ENCODE assay signal across 1 cellular context in genomic region chr2:26757873-26758789, GRCh38.
A peak's percentile ranks its signal among the peaks of the same experiment; 100 is the strongest.
TF ChIP-seq lines count a peak whose summit lies in the region.

No MANE protein-coding gene starts in this region.

TF ChIP-seq in HepG2, 621 proteins besides CTCF, POLR2A, EP300 and RAD21 (continued from another document and continues in another):
- TF ChIP-seq, protein P1, sequence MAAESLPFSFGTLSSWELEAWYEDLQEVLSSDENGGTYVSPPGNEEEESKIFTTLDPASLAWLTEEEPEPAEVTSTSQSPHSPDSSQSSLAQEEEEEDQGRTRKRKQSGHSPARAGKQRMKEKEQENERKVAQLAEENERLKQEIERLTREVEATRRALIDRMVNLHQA (CRISPR knock-in tag; IDR thresholded peaks at IDR 0.05) = no peak
- TF ChIP-seq E2F2 (CRISPR knock-in tag; IDR thresholded peaks at IDR 0.05; ENCODE audit: borderline replicate concordance) (no peak), ATAD3A (CRISPR knock-in tag; IDR thresholded peaks at IDR 0.05) (no peak), LCORL (IDR thresholded peaks at IDR 0.05) (peak; percentile 82), LCORL (CRISPR knock-in tag; IDR thresholded peaks at IDR 0.05) (peak; percentile 80), WIZ (CRISPR knock-in tag; IDR thresholded peaks at IDR 0.05) (no peak), MYNN (CRISPR knock-in tag; IDR thresholded peaks at IDR 0.05; ENCODE audit: low read depth) (no peak), ZNF260 (CRISPR knock-in tag; IDR thresholded peaks at IDR 0.05; ENCODE audit: borderline replicate concordance, low read depth) (no peak), FOXP1 (IDR thresholded peaks at IDR 0.05) (no peak), FOXP1 (CRISPR knock-in tag; IDR thresholded peaks at IDR 0.05) (peak; percentile 65), ATF7-NPFF (CRISPR knock-in tag; IDR thresholded peaks at IDR 0.05; ENCODE audit: low read depth) (no peak), ZBTB40 (IDR thresholded peaks at IDR 0.05) (no peak), ZBTB40 (CRISPR knock-in tag; IDR thresholded peaks at IDR 0.05) (no peak), ZNF670 (CRISPR knock-in tag; IDR thresholded peaks at IDR 0.05; ENCODE audit: borderline replicate concordance) (0 out of 2 replicates have a peak, but pooled peaks have one; percentile 28), ZNF607 (CRISPR knock-in tag; IDR thresholded peaks at IDR 0.05; ENCODE audit: borderline replicate concordance) (no peak), PRMT3 (CRISPR knock-in tag; IDR thresholded peaks at IDR 0.05; ENCODE audit: borderline replicate concordance, low read depth) (no peak), SUZ12 (IDR thresholded peaks at IDR 0.05; ENCODE audit: low read depth, low read length) (no peak), NFIB (CRISPR knock-in tag; IDR thresholded peaks at IDR 0.05; ENCODE audit: borderline replicate concordance) (no peak), ZNF232 (CRISPR knock-in tag; IDR thresholded peaks at IDR 0.05; ENCODE audit: borderline replicate concordance) (no peak), POGK (CRISPR knock-in tag; conservative IDR thresholded peaks at IDR 0.05) (no peak), NCOR1 (IDR thresholded peaks at IDR 0.05; ENCODE audit: borderline replicate concordance, low read length) (peak; percentile 61; the same call in 1 of the 2 replicates), ELK4 (CRISPR knock-in tag; IDR thresholded peaks at IDR 0.05; ENCODE audit: borderline replicate concordance) (no peak), JARID2 (CRISPR knock-in tag; IDR thresholded peaks at IDR 0.05; ENCODE audit: insufficient replicate concordance) (no peak), ZNF768 (CRISPR knock-in tag; IDR thresholded peaks at IDR 0.05) (no peak), GZF1 (CRISPR knock-in tag; IDR thresholded peaks at IDR 0.05) (no peak), AKNA (CRISPR knock-in tag; IDR thresholded peaks at IDR 0.05; ENCODE audit: borderline replicate concordance) (no peak), ZFAT (CRISPR knock-in tag; conservative IDR thresholded peaks at IDR 0.05) (no peak), ZFP91 (CRISPR knock-in tag; IDR thresholded peaks at IDR 0.05; ENCODE audit: borderline replicate concordance) (no peak; the same call in 1 of the 2 replicates)
- TF ChIP-seq, protein P2, sequence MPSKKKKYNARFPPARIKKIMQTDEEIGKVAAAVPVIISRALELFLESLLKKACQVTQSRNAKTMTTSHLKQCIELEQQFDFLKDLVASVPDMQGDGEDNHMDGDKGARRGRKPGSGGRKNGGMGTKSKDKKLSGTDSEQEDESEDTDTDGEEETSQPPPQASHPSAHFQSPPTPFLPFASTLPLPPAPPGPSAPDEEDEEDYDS (CRISPR knock-in tag; IDR thresholded peaks at IDR 0.05) = peak; percentile 31; the same call in 1 of the 2 replicates
- TF ChIP-seq, protein P3, sequence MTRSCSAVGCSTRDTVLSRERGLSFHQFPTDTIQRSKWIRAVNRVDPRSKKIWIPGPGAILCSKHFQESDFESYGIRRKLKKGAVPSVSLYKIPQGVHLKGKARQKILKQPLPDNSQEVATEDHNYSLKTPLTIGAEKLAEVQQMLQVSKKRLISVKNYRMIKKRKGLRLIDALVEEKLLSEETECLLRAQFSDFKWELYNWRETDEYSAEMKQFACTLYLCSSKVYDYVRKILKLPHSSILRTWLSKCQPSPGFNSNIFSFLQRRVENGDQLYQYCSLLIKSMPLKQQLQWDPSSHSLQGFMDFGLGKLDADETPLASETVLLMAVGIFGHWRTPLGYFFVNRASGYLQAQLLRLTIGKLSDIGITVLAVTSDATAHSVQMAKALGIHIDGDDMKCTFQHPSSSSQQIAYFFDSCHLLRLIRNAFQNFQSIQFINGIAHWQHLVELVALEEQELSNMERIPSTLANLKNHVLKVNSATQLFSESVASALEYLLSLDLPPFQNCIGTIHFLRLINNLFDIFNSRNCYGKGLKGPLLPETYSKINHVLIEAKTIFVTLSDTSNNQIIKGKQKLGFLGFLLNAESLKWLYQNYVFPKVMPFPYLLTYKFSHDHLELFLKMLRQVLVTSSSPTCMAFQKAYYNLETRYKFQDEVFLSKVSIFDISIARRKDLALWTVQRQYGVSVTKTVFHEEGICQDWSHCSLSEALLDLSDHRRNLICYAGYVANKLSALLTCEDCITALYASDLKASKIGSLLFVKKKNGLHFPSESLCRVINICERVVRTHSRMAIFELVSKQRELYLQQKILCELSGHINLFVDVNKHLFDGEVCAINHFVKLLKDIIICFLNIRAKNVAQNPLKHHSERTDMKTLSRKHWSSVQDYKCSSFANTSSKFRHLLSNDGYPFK (CRISPR knock-in tag; IDR thresholded peaks at IDR 0.05; ENCODE audit: borderline replicate concordance) = no peak
